In the genomic region with DNA sequence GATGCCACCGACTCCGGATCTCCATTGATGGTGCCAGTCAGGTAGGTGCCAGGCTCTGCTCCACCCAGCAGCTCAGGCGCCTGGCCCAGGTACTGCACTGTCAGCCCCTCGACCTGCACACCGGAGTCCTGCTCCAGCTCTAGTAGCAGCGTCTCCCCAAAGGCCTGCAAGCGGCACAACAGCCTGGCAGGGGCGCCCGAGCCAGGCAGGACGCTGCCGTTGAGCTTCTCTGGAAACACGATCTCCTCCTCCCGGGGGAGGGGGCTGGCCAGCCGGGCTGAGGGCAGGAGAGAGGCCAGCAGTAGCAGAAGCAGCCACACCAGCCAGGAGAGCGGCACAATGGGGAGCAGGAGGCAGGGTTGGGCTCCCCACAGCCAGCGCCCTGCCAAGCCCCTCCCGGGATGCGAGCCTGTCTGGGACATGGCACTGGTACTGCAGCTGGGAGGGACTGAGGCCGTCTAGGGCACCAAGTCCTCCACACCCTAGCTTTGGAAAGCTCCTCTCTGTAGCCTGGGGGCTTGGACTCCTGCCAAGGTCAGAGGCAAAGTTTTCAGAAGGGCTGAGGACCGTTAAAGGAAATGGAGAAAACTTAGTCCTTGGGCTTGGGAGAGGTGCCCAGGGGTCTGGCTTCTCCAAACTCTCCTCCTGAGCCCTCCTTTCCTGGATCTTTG, we compare ENCODE assay signal across 8 cellular contexts. TPM values are rescaled to one million over a fixed set of nuclear protein-coding genes. Genes with fewer than 3 reads are reported as not detected.
DNase-seq lines count a peak whose midpoint lies in the region; ATAC-seq and TF ChIP-seq lines count a peak whose summit lies in the region.

No MANE protein-coding gene starts in this region.

- DNase-seq in NCI-H526 (lab: John Stamatoyannopoulos, UW) (peak; percentile 84 to 96), erythroblast (lab: John Stamatoyannopoulos, UW) (peak; percentile 20 to 36), NCI-H1694 (lab: John Stamatoyannopoulos, UW) (no peak), SW 1271 (lab: John Stamatoyannopoulos, UW) (no peak)
- DNase-seq in activated CD4-positive, alpha-beta T cell treated with anti-CD3 and anti-CD28 coated beads, Interleukin-2, amount 10 ng/mL, durations not matched to agents 7 days and 5 days = no peak

- peak overlapping the region in 3 of 11 experiments; percentile 12 to 22 (median 13); a peak in 1 of 22 replicates for H3K9ac ChIP-seq in BLaER1 treated with 17β-estradiol and CSF1 and Interleukin-3, amounts not matched to agents 10 nM and 100 nM

- H3K27me3 Mint-ChIP-seq in nephron (ENCODE audit: low read depth) = no peaks in the 10 kb centered on the region
- no peaks in the 10 kb centered on the region for H3K27me3 Mint-ChIP-seq in activated CD4-positive, alpha-beta T cell treated with anti-CD3 and anti-CD28 coated beads, Interleukin-2, amount 10 ng/mL, durations not matched to agents 7 days and 5 days

- H3K4me1 ChIP-seq in BLaER1 treated with 17β-estradiol and CSF1 and Interleukin-3, amounts not matched to agents 10 nM and 100 nM = peaks cover 75 to 94% (median 92%) of the 10 kb centered on the region in 10 experiments

- CTCF ChIA-PET in activated CD4-positive, alpha-beta T cell treated with anti-CD3 and anti-CD28 coated beads, Interleukin-2, amount 10 ng/mL, durations not matched to agents 7 days and 5 days (lab: Charles Lee) = interaction anchor here (0.5 to 2.0 kb wide), 9 partner anchors 7 to 191 kb away, joined by 3 to 6 read pairs (median 4); a partner anchor contains a TSS

- H3K36me3 ChIP-seq in BLaER1 treated with 17β-estradiol and CSF1 and Interleukin-3, amounts not matched to agents 10 nM and 100 nM = peaks cover 0 to 3% (median 2%) of the 10 kb centered on the region in 11 experiments; a peak in 13 of 22 replicates

- POLR2A ChIA-PET in activated CD4-positive, alpha-beta T cell treated with anti-CD3 and anti-CD28 coated beads, Interleukin-2, amount 10 ng/mL, durations not matched to agents 7 days and 5 days (lab: Charles Lee) = interaction anchor here (0.5 kb wide), 1 partner anchor 10 kb away, joined by 9 read pairs; no protein-coding TSS in a partner anchor

- H3K27ac ChIP-seq in BLaER1 treated with 17β-estradiol and CSF1 and Interleukin-3, amounts not matched to agents 10 nM and 100 nM = peak overlapping the region in 1 of 11 experiments; percentile 4; a peak in 1 of 22 replicates

- H3K9me3 ChIP-seq in BLaER1 treated with 17β-estradiol and CSF1 and Interleukin-3, amounts not matched to agents 10 nM and 100 nM (replicated peaks in 1 of 11) = no peaks in the 10 kb centered on the region

- peak overlapping the region; percentile 81 to 91 (median 88) for H3K4me3 Mint-ChIP-seq in nephron
- H3K4me3 Mint-ChIP-seq in activated CD4-positive, alpha-beta T cell treated with anti-CD3 and anti-CD28 coated beads, Interleukin-2, amount 10 ng/mL, durations not matched to agents 7 days and 5 days = no peak overlapping the region

- H3K4me2 ChIP-seq in BLaER1 treated with 17β-estradiol and CSF1 and Interleukin-3, amounts not matched to agents 10 nM and 100 nM = peak overlapping the region; percentile 16 to 94 (median 78); a peak in 19 of 22 replicates

- no peak for ATAC-seq in GM21528 (IDR thresholded peaks at IDR 0.05; ENCODE audit: low FRiP score, unreplicated experiment)

- H3K36me3 Mint-ChIP-seq in nephron (ENCODE audit: low read depth) = no peaks in the 10 kb centered on the region
- peaks cover 9% of the 10 kb centered on the region for H3K36me3 Mint-ChIP-seq in activated CD4-positive, alpha-beta T cell treated with anti-CD3 and anti-CD28 coated beads, Interleukin-2, amount 10 ng/mL, durations not matched to agents 7 days and 5 days (ENCODE audit: low read depth)

- no peaks in the 10 kb centered on the region for H4K20me1 ChIP-seq in BLaER1 treated with 17β-estradiol and CSF1 and Interleukin-3, amounts not matched to agents 10 nM and 100 nM

- TF ChIP-seq CTCF in nephron (IDR thresholded peaks at IDR 0.05; ENCODE audit: unreplicated experiment in 3 of 3) = peak in 1 of 3 experiments; percentile 8

- peaks cover 58% of the 10 kb centered on the region for H3K4me1 Mint-ChIP-seq in nephron
- peaks cover 55% of the 10 kb centered on the region for H3K4me1 Mint-ChIP-seq in activated CD4-positive, alpha-beta T cell treated with anti-CD3 and anti-CD28 coated beads, Interleukin-2, amount 10 ng/mL, durations not matched to agents 7 days and 5 days

- H3K27me3 ChIP-seq in BLaER1 treated with 17β-estradiol and CSF1 and Interleukin-3, amounts not matched to agents 10 nM and 100 nM = no peaks in the 10 kb centered on the region

- TF ChIP-seq POLR2A in erythroblast (IDR thresholded peaks at IDR 0.05; ENCODE audit: low read length) = no peak

- H3K9me3 Mint-ChIP-seq in nephron = no peaks in the 10 kb centered on the region
- no peaks in the 10 kb centered on the region for H3K9me3 Mint-ChIP-seq in activated CD4-positive, alpha-beta T cell treated with anti-CD3 and anti-CD28 coated beads, Interleukin-2, amount 10 ng/mL, durations not matched to agents 7 days and 5 days

- H3K4me3 ChIP-seq in BLaER1 treated with 17β-estradiol and CSF1 and Interleukin-3, amounts not matched to agents 10 nM and 100 nM = no peak overlapping the region

- H3K27ac Mint-ChIP-seq in nephron = peak overlapping the region; percentile 92 to 99 (median 96)
- H3K27ac Mint-ChIP-seq in activated CD4-positive, alpha-beta T cell treated with anti-CD3 and anti-CD28 coated beads, Interleukin-2, amount 10 ng/mL, durations not matched to agents 7 days and 5 days = no peak overlapping the region

RNA-seq across cellular contexts. Expression of a gene that starts 0.5 kb away (rescaled TPM):
- total RNA-seq in activated CD4-positive, alpha-beta T cell treated with anti-CD3 and anti-CD28 coated beads, Interleukin-2, amount 10 ng/mL, durations not matched to agents 7 days and 5 days = 1 to 10 TPM in 1 of 2 experiments, under 1 TPM in 1; 0.31 to 1.3 TPM

RNA-seq across cellular contexts. Expression of a gene that starts 3.8 kb away (rescaled TPM):
- 10 to 100 TPM; 74.2 to 82.1 TPM for total RNA-seq in activated CD4-positive, alpha-beta T cell treated with anti-CD3 and anti-CD28 coated beads, Interleukin-2, amount 10 ng/mL, durations not matched to agents 7 days and 5 days

RNA-seq across cellular contexts. Expression of a gene that starts 16.8 kb away (rescaled TPM):
- 1 to 10 TPM; 1.8 to 3.0 TPM for total RNA-seq in activated CD4-positive, alpha-beta T cell treated with anti-CD3 and anti-CD28 coated beads, Interleukin-2, amount 10 ng/mL, durations not matched to agents 7 days and 5 days

RNA-seq across cellular contexts. Expression of a gene that starts 21.0 kb away (rescaled TPM):
- 10 to 100 TPM; 43.1 to 48.6 TPM for total RNA-seq in activated CD4-positive, alpha-beta T cell treated with anti-CD3 and anti-CD28 coated beads, Interleukin-2, amount 10 ng/mL, durations not matched to agents 7 days and 5 days

RNA-seq across cellular contexts. Expression of a gene that starts 25.1 kb away (rescaled TPM):
- not detected for total RNA-seq in activated CD4-positive, alpha-beta T cell treated with anti-CD3 and anti-CD28 coated beads, Interleukin-2, amount 10 ng/mL, durations not matched to agents 7 days and 5 days

Comparison
In these comparisons a context has a peak if more than half of its experiments do, and no peak if none do; other contexts are left out.
1. DNase-seq: peak in NCI-H526 (2 of 2) and erythroblast (2 of 2); none in NCI-H1694 (single experiment), SW 1271 (0 of 2) and activated CD4-positive, alpha-beta T cell treated with anti-CD3 and anti-CD28 coated beads, Interleukin-2, amount 10 ng/mL, durations not matched to agents 7 days and 5 days (single experiment).